12 cellular contexts compared by ENCODE assay signal in genomic region chr16:16042076-16042475, GRCh38.
DNase-seq lines count a peak whose midpoint lies in the region; ATAC-seq and TF ChIP-seq lines count a peak whose summit lies in the region.
"Had no signal": no experiment of that assay in that cellular context is flagged by ENCODE, and none has a peak within 500 bp of the region (broad histone marks: within the 10 kb centered on the region; RNA-seq: fewer than 3 reads in every experiment).

No MANE protein-coding gene starts in this region.

- H3K14ac ChIP-seq in H9 (ENCODE audit: insufficient read depth, low read length) = no peak overlapping the region; the same call in 1 of the 2 replicates

- H3K79me1 ChIP-seq in H9 (ENCODE audit: insufficient read depth, low read depth, low read length, poor library complexity, severe bottlenecking) = no peaks in the 10 kb centered on the region

- in situ Hi-C loops in astrocyte of the cerebellum (cut with HindIII; ENCODE audit: low sequenced_read_pairs) = no loop called here

- H3K9me3 ChIP-seq in AG04450 (ENCODE audit: control insufficient read depth, insufficient read depth, low read length) (no peaks in the 10 kb centered on the region), right cardiac atrium (ENCODE audit: control insufficient read depth, low read length) (no peaks in the 10 kb centered on the region), H9 (ENCODE audit: control insufficient read depth, low read depth, low read length) (no peaks in the 10 kb centered on the region)

- H2BK15ac ChIP-seq in H9 (ENCODE audit: low read depth, low read length) = no peak overlapping the region

- ATAC-seq in right cardiac atrium (peak; percentile 49 to 76), HG03442 (IDR thresholded peaks at IDR 0.05; ENCODE audit: unreplicated experiment) (no peak)
- ATAC-seq: CD8-positive, alpha-beta T cell had no signal

- H3K27me3 Mint-ChIP-seq in H9 (ENCODE audit: low read depth) = no peaks in the 10 kb centered on the region

- no peak overlapping the region for H3K4ac ChIP-seq in H9 (ENCODE audit: low read depth, low read length)

- H2BK12ac ChIP-seq in H9 (ENCODE audit: insufficient read length, low read depth, low read length) = no peak overlapping the region

- no peak overlapping the region for H2AK5ac ChIP-seq in H9 (ENCODE audit: insufficient read length, low read length)

- 0 out of 7 replicates have a peak overlapping the region, but pooled peaks of 1 of the 3 experiments have one; percentile 96 for H3K27ac Mint-ChIP-seq in H9
- H3K27ac Mint-ChIP-seq: activated T-helper 1 cell treated with anti-CD3 and anti-CD28 coated beads, Interleukin-12 subunit alpha, Interleukin-12 subunit beta, Interleukin-2, Interleukin-4 antibody, amounts not matched to agents 30 ng/mL and 10 ng/mL and 1 ng/mL, durations not matched to agents 14 hours and 24 hours and 36 hours; CD8-positive, alpha-beta T cell had no signal

- intact Hi-C loops in right cardiac atrium (cut with DNase I) = loop anchor here in 1 of 4 donors (10.0 kb wide), 1 partner anchor 57 kb away; no protein-coding TSS in a partner anchor

- H3K4me1 ChIP-seq in right cardiac atrium (ENCODE audit: control insufficient read depth, insufficient read depth, low read length) (peaks cover 6% of the 10 kb centered on the region), H9 (ENCODE audit: insufficient read depth, low read length) (peaks cover 3% of the 10 kb centered on the region; the same call in 1 of the 2 replicates)

- H4K20me1 ChIP-seq in H9 (ENCODE audit: control insufficient read depth, insufficient read depth, insufficient read length) = no peaks in the 10 kb centered on the region

- H2BK120ac ChIP-seq in H9 (ENCODE audit: low read depth, low read length, poor library complexity, severe bottlenecking) = no peak overlapping the region

- POLR2A ChIA-PET in AG04450 (lab: Yijun Ruan, JAX) = interaction anchor here (0.5 to 0.7 kb wide), 4 partner anchors 36 to 160 kb away, joined by 3 to 13 read pairs (median 6); no protein-coding TSS in a partner anchor

- H4K5ac ChIP-seq in H9 (ENCODE audit: insufficient read length, low read depth, low read length) = no peak overlapping the region

- no peaks in the 10 kb centered on the region for H3K79me2 ChIP-seq in H9 (ENCODE audit: insufficient read depth, low read length)

- H3T11ph ChIP-seq in H9 (ENCODE audit: low read length) = no peak overlapping the region

- H4K91ac ChIP-seq in H9 (ENCODE audit: insufficient read length, low read depth, low read length) = no peak overlapping the region

- TF ChIP-seq CTCF in AG04450 (IDR thresholded peaks at IDR 0.05; ENCODE audit: low read depth, low read length) = no peak
- TF ChIP-seq CTCF in astrocyte of the cerebellum (IDR thresholded peaks at IDR 0.05; ENCODE audit: low read depth, low read length, missing control alignments) = no peak
- no peak for TF ChIP-seq CTCF in H9 (conservative IDR thresholded peaks at IDR 0.05)

- H3K9ac ChIP-seq in H9 (ENCODE audit: extremely low read depth, insufficient read length, low read length) = no peak overlapping the region

- no peak overlapping the region for H2BK5ac ChIP-seq in H9 (ENCODE audit: insufficient read length, low read length)

- no peaks in the 10 kb centered on the region for H3K9me3 Mint-ChIP-seq in H9
- H3K9me3 Mint-ChIP-seq: activated T-helper 1 cell treated with anti-CD3 and anti-CD28 coated beads, Interleukin-12 subunit alpha, Interleukin-12 subunit beta, Interleukin-2, Interleukin-4 antibody, amounts not matched to agents 30 ng/mL and 10 ng/mL and 1 ng/mL, durations not matched to agents 14 hours and 24 hours and 36 hours; CD8-positive, alpha-beta T cell had no signal

- no peaks in the 10 kb centered on the region for H3K27me3 ChIP-seq in AG04450 (ENCODE audit: control insufficient read depth, insufficient read depth, low read length)
- H3K27me3 ChIP-seq in right cardiac atrium (ENCODE audit: control insufficient read depth, insufficient read depth) = no peaks in the 10 kb centered on the region
- H3K27me3 ChIP-seq in H9 (ENCODE audit: insufficient read depth, low read length) = no peaks in the 10 kb centered on the region

- H3K4me1 Mint-ChIP-seq in H9 = peaks cover 7 to 8% of the 10 kb centered on the region in 2 experiments

- H3K23ac ChIP-seq in H9 (ENCODE audit: insufficient read length, low read depth, low read length) = no peak overlapping the region

- H3K27ac ChIP-seq in AG04450 (ENCODE audit: low read depth, low read length) (no peak overlapping the region), right cardiac atrium (ENCODE audit: low read length) (peak overlapping the region; percentile 47), H9 (ENCODE audit: insufficient read length, low read depth, low read length) (no peak overlapping the region)
- H3K27ac ChIP-seq: WERI-Rb-1 had no signal

- peaks cover 36 to 75% (median 62%) of the 10 kb centered on the region in 3 experiments for H3K36me3 Mint-ChIP-seq in H9 (ENCODE audit: insufficient read depth in 1 of 3, low read depth in 3 of 3)

- H2BK20ac ChIP-seq in H9 (ENCODE audit: low read depth, low read length, poor library complexity, severe bottlenecking) = no peak overlapping the region

- H3K23me2 ChIP-seq in H9 (ENCODE audit: insufficient read length, low read depth, low read length, poor library complexity, severe bottlenecking) = no peaks in the 10 kb centered on the region

- H3K18ac ChIP-seq in H9 (ENCODE audit: insufficient read length, low read depth, low read length) = no peak overlapping the region

- WGBS in right cardiac atrium = 65% methylated on average over 2 of the region's 2 CpGs
- no CpG with 5 or more reads among the region's 2 CpGs for WGBS in H9 (ENCODE audit: extremely low coverage, insufficient read length, low lambda C conversion rate)

- no peak overlapping the region for H3K4me3 Mint-ChIP-seq in H9
- H3K4me3 Mint-ChIP-seq: activated T-helper 1 cell treated with anti-CD3 and anti-CD28 coated beads, Interleukin-12 subunit alpha, Interleukin-12 subunit beta, Interleukin-2, Interleukin-4 antibody, amounts not matched to agents 30 ng/mL and 10 ng/mL and 1 ng/mL, durations not matched to agents 14 hours and 24 hours and 36 hours; CD8-positive, alpha-beta T cell had no signal

- peak; percentile 74 for DNase-seq in AG04450 (ENCODE audit: low read depth, low spot score)
- DNase-seq in HS-5 (ENCODE audit: low read depth) = peak; percentile 69
- DNase-seq in astrocyte of the cerebellum (ENCODE audit: low read depth) = peak; percentile 86
- DNase-seq in right cardiac atrium = peak in 2 of 3 donors; percentile 40 to 87
- DNase-seq in NOMO-1 (lab: John Stamatoyannopoulos, UW; ENCODE audit: unreplicated experiment in 2 of 2) = no peak
- DNase-seq in H9 = no peak
- no peak for DNase-seq in COR-L47 (lab: John Stamatoyannopoulos, UW)
- DNase-seq: CD8-positive, alpha-beta T cell; nucleus accumbens; WERI-Rb-1 had no signal

- no peak overlapping the region for H2AFZ ChIP-seq in H9 (ENCODE audit: low read length)

- H3K56ac ChIP-seq in H9 (ENCODE audit: insufficient read length, low read depth, low read length) = no peak overlapping the region

- CTCF ChIA-PET in AG04450 (lab: Charles Lee) = interaction anchor here (0.7 to 2.1 kb wide), 3 partner anchors 76 to 167 kb away, joined by 3 to 6 read pairs (median 4); no protein-coding TSS in a partner anchor

- H3K4me3 ChIP-seq in AG04450 (ENCODE audit: low read depth, low read length) = no peak overlapping the region
- H3K4me3 ChIP-seq in astrocyte of the cerebellum (ENCODE audit: low read depth, low read length) = no peak overlapping the region
- H3K4me3 ChIP-seq in right cardiac atrium (ENCODE audit: low read length) = no peak overlapping the region

- H3K4me2 ChIP-seq in H9 (ENCODE audit: insufficient read depth, insufficient read length, low read length) = no peak overlapping the region

- no peak overlapping the region for H4K8ac ChIP-seq in H9 (replicated peaks; ENCODE audit: insufficient read length, low read depth, low read length)

Comparison
In these comparisons a context has a peak if more than half of its experiments do, and no peak if none do; other contexts are left out.
1. DNase-seq: peak in AG04450 (single experiment), HS-5 (single experiment), astrocyte of the cerebellum (single experiment) and right cardiac atrium (2 of 3); none in NOMO-1 (0 of 2), H9 (single experiment) and COR-L47 (single experiment).